11 cellular contexts compared by ENCODE assay signal in genomic region chr20:44166477-44166876, GRCh38. TPM values are rescaled to one million over a fixed set of nuclear protein-coding genes. Genes with fewer than 3 reads are reported as not detected.
DNase-seq lines count a peak whose midpoint lies in the region; TF ChIP-seq lines count a peak whose summit lies in the region.
"Had no signal": no experiment of that assay in that cellular context is flagged by ENCODE, and none has a peak within 500 bp of the region (broad histone marks: within the 10 kb centered on the region; RNA-seq: fewer than 3 reads in every experiment).

No MANE protein-coding gene starts in this region.

- H3K4me1 ChIP-seq in PC-9 (replicated peaks; ENCODE audit: insufficient read depth) = peaks cover 75% of the 10 kb centered on the region

- CTCF ChIA-PET in AG04450 (lab: Charles Lee) = interaction anchor here (1.2 to 3.2 kb wide), 3 partner anchors 18 to 49 kb away, joined by 3 to 14 read pairs (median 5); no protein-coding TSS in a partner anchor
- CTCF ChIA-PET in PC-9 (lab: Charles Lee) = interaction anchor here (0.7 to 1.0 kb wide), 2 partner anchors 24 to 50 kb away, joined by 3 to 5 read pairs; no protein-coding TSS in a partner anchor

- H2AFZ ChIP-seq in PC-9 = no peak overlapping the region

- H3K9me2 ChIP-seq in PC-9 (ENCODE audit: insufficient read depth) = no peaks in the 10 kb centered on the region

- H3K4me3 ChIP-seq in AG04450 (ENCODE audit: low read depth, low read length) = no peak overlapping the region
- H3K4me3 ChIP-seq in PC-9 = peak overlapping the region; percentile 11; the same call in 1 of the 2 replicates

- H3K27me3 Mint-ChIP-seq in nephron (ENCODE audit: low read depth) = peaks cover 8% of the 10 kb centered on the region

- POLR2A ChIA-PET in AG04450 (lab: Yijun Ruan, JAX) = no interaction called here
- POLR2A ChIA-PET in PC-9 (lab: Charles Lee; ENCODE audit: unreplicated experiment) = interaction anchor here (0.5 to 2.0 kb wide), 10 partner anchors 11 to 1651 kb away, joined by 3 to 20 read pairs (median 4); partner anchors contain the start of gene SRSF6

- TF ChIP-seq CTCF in AG04450 (IDR thresholded peaks at IDR 0.05; ENCODE audit: low read depth, low read length) (no peak), PC-9 (conservative IDR thresholded peaks at IDR 0.05) (no peak), nephron (IDR thresholded peaks at IDR 0.05; ENCODE audit: unreplicated experiment in 3 of 3) (no peak)

- no peaks in the 10 kb centered on the region for H3K9me3 ChIP-seq in AG04450 (ENCODE audit: control insufficient read depth, insufficient read depth, low read length)
- H3K9me3 ChIP-seq in PC-9 (ENCODE audit: insufficient read depth, low read depth) = no peaks in the 10 kb centered on the region

- peak overlapping the region; percentile 69 for H3K4me2 ChIP-seq in PC-9

- peak overlapping the region in 2 of 3 experiments; percentile 68 to 73 for H3K27ac Mint-ChIP-seq in nephron
- H3K27ac Mint-ChIP-seq: activated CD4-positive, alpha-beta T cell treated with anti-CD3 and anti-CD28 coated beads for 36 hours; CD14-positive monocyte had no signal

- H3K27me3 ChIP-seq in AG04450 (ENCODE audit: control insufficient read depth, insufficient read depth, low read length) (peaks cover 5% of the 10 kb centered on the region), PC-9 (ENCODE audit: insufficient read depth, low read depth) (no peaks in the 10 kb centered on the region)

- H4K20me1 ChIP-seq in PC-9 (ENCODE audit: insufficient read depth) = no peaks in the 10 kb centered on the region

- H3K36me3 ChIP-seq in PC-9 (ENCODE audit: low read depth) = no peaks in the 10 kb centered on the region

- H3K79me2 ChIP-seq in PC-9 (ENCODE audit: low read depth) = peaks cover 44% of the 10 kb centered on the region

- peak overlapping the region in 1 of 3 experiments; percentile 4 for H3K4me3 Mint-ChIP-seq in nephron
- H3K4me3 Mint-ChIP-seq: activated CD4-positive, alpha-beta T cell treated with anti-CD3 and anti-CD28 coated beads for 36 hours; CD14-positive monocyte had no signal

- H3K27ac ChIP-seq in AG04450 (ENCODE audit: low read depth, low read length) (peak overlapping the region; percentile 47), PC-9 (peak overlapping the region; percentile 90)

- H3K36me3 Mint-ChIP-seq in nephron (ENCODE audit: low read depth) = no peaks in the 10 kb centered on the region
- H3K36me3 Mint-ChIP-seq: CD14-positive monocyte had no signal

- peaks cover 62% of the 10 kb centered on the region for H3F3A ChIP-seq in PC-9 (ENCODE audit: insufficient read depth, low read depth)

- DNase-seq in AG04450 (ENCODE audit: low read depth, low spot score) = no peak
- peak; percentile 57 to 82 for DNase-seq in PC-9
- peak; percentile 70 for DNase-seq in fibroblast of gingiva (ENCODE audit: low read depth)
- no peak for DNase-seq in DMS79 treated with DMSO at 0.1 percent for 48 hours (lab: John Stamatoyannopoulos, UW)
- no peak for DNase-seq in RPMI8226
- DNase-seq in GM19240 (ENCODE audit: insufficient read length, low spot score) = no peak
- no peak for DNase-seq in nucleus accumbens (lab: John Stamatoyannopoulos, UW)
- DNase-seq: activated CD4-positive, alpha-beta T cell treated with anti-CD3 and anti-CD28 coated beads for 36 hours; NCI-H1105 had no signal

- TSS peak; percentile 80 for BruUV-seq in PC-9 (replicated peaks; lab: Mats Ljungman, UMichigan)

- no peaks in the 10 kb centered on the region for H3K9me3 Mint-ChIP-seq in nephron

- intact Hi-C loops in PC-9 (cut with micrococcal nuclease; ENCODE audit: unreplicated experiment) = loop anchor here (1.0 kb wide), 3 partner anchors 11 to 21 kb away; partner anchors contain the start of gene JPH2

- H3K4me1 Mint-ChIP-seq in nephron = peaks cover 65% of the 10 kb centered on the region
- H3K4me1 Mint-ChIP-seq: activated CD4-positive, alpha-beta T cell treated with anti-CD3 and anti-CD28 coated beads for 36 hours; CD14-positive monocyte had no signal

RNA-seq across cellular contexts. Expression of gene JPH2, which starts 20.5 kb away (rescaled TPM):
- 1.3 and 1.6 TPM in 2 replicates for polyA plus RNA-seq in AG04450 (2011; rRNA removed)
- 2.6 and 3.3 TPM in 2 replicates for polyA minus RNA-seq in AG04450 (2011; rRNA and poly(A)+ RNA removed)
- 41.1 and 58.8 TPM in 2 replicates for total RNA-seq in PC-9 (2021)
- polyA plus RNA-seq: CD14-positive monocyte had no signal

RNA-seq across cellular contexts. Expression of gene OSER1, which starts 44.1 kb away (rescaled TPM):
- polyA plus RNA-seq in AG04450 (2011; rRNA removed) = 52.2 and 59.3 TPM in 2 replicates
- 44.6 and 45.0 TPM in 2 replicates for polyA minus RNA-seq in AG04450 (2011; rRNA and poly(A)+ RNA removed)
- 113 and 136 TPM in 2 replicates for total RNA-seq in PC-9 (2021)

Comparison
In these comparisons a context has a peak if more than half of its experiments do, and no peak if none do; other contexts are left out.
1. DNase-seq: peak in PC-9 (2 of 2) and fibroblast of gingiva (single experiment); none in AG04450 (single experiment), DMS79 treated with DMSO at 0.1 percent for 48 hours (single experiment), RPMI8226 (single experiment), GM19240 (single experiment) and nucleus accumbens (0 of 56).